ENCODE assay signal across 8 cellular contexts in the genomic region with DNA sequence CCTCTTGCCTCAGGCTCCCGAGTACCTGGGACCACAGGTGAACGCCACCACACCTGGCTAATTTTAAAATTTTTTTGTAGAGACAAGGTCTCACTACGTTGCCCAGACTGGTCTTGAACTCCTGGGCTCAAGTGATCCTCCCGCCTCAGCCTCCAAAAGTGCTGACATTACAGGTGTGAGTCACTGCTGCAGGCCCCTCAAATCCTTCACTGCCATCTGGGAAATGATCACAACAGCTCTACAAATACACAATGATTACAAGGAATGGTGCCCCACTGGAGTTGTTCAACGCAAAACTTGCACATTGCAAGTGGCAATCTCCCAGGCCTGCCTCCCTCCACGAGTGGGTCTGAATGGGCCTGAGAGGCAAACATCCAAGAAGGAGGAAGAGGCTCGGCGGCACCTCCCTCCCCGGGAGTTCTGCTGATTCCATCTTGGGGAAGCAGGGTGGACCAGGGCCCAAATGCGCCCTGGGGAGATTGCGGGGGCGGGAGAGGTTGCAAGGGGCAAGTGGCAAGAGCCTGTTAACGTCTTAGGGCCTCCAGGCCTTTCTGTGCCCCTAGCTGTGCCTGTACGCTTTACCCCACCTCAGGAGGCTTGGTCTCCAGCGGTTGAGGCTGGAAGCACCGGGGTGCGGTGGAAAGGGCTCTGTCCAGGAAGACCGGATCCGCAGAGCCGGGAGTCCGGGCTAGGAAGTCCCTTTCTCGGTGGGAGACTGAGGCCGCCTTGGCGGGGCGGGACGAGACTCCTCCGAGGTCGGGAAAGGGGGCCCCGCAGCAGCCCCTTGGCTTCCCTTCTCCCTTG.
DNase-seq lines count a peak whose midpoint lies in the region; ATAC-seq and TF ChIP-seq lines count a peak whose summit lies in the region.

No MANE protein-coding gene starts in this region.

- H3K27me3 ChIP-seq in adipocyte (replicated peaks; ENCODE audit: control insufficient read depth, insufficient read depth, low read length) = no peaks in the 10 kb centered on the region

- H3K9ac ChIP-seq in adipocyte (ENCODE audit: low read length) = peak overlapping the region; percentile 98

- DNase-seq in T-helper 1 cell = no peak
- peak; percentile 52 for DNase-seq in adipocyte (ENCODE audit: low read depth)
- DNase-seq in GM20000 (ENCODE audit: low spot score) = no peak
- DNase-seq in NCI-H1694 (lab: John Stamatoyannopoulos, UW) = no peak

- ATAC-seq in stimulated activated memory B cell treated with anti-CD40 and anti-IgM and Interleukin-4, amounts not matched to agents 10 μg/mL and 1 μg/mL and 100 μg/mL, for 72 hours = no peak
- no peak for ATAC-seq in HG03457 (IDR thresholded peaks at IDR 0.05; ENCODE audit: unreplicated experiment)

- H3K4me1 Mint-ChIP-seq in T-helper 1 cell treated with Interleukin-12 subunit alpha and Interleukin-12 subunit beta and Interleukin-4 antibody, amounts not matched to agents 30 μg/mL and 1 μg/mL, for 36 hours (ENCODE audit: low read depth) = peaks cover 29% of the 10 kb centered on the region
- peaks cover 26% of the 10 kb centered on the region for H3K4me1 Mint-ChIP-seq in stimulated activated memory B cell treated with anti-CD40 and anti-IgM and Interleukin-4, amounts not matched to agents 10 μg/mL and 1 μg/mL and 100 μg/mL, for 72 hours

- peaks cover 10% of the 10 kb centered on the region for H3K36me3 Mint-ChIP-seq in T-helper 1 cell treated with Interleukin-12 subunit alpha and Interleukin-12 subunit beta and Interleukin-4 antibody, amounts not matched to agents 30 μg/mL and 1 μg/mL, for 36 hours (ENCODE audit: low read depth)
- H3K36me3 Mint-ChIP-seq in stimulated activated memory B cell treated with anti-CD40 and anti-IgM and Interleukin-4, amounts not matched to agents 10 μg/mL and 1 μg/mL and 100 μg/mL, for 72 hours = no peaks in the 10 kb centered on the region

- TF ChIP-seq CTCF in GM20000 (IDR thresholded peaks at IDR 0.05; ENCODE audit: extremely low read depth, missing control alignments) = no peak

- H3K9me3 ChIP-seq in adipocyte (ENCODE audit: control insufficient read depth, low read length) (no peaks in the 10 kb centered on the region), iPS-18c (ENCODE audit: control insufficient read depth, insufficient read depth, low read length) (no peaks in the 10 kb centered on the region)

- peaks cover 7% of the 10 kb centered on the region for H3K27me3 Mint-ChIP-seq in T-helper 1 cell treated with Interleukin-12 subunit alpha and Interleukin-12 subunit beta and Interleukin-4 antibody, amounts not matched to agents 30 μg/mL and 1 μg/mL, for 36 hours (ENCODE audit: low read depth)
- H3K27me3 Mint-ChIP-seq in stimulated activated memory B cell treated with anti-CD40 and anti-IgM and Interleukin-4, amounts not matched to agents 10 μg/mL and 1 μg/mL and 100 μg/mL, for 72 hours = no peaks in the 10 kb centered on the region

- H3K36me3 ChIP-seq in adipocyte (ENCODE audit: control insufficient read depth, insufficient read depth, low read length, severe bottlenecking) = peaks cover 7% of the 10 kb centered on the region

- no peak overlapping the region for H3K27ac Mint-ChIP-seq in T-helper 1 cell treated with Interleukin-12 subunit alpha and Interleukin-12 subunit beta and Interleukin-4 antibody, amounts not matched to agents 30 μg/mL and 1 μg/mL, for 36 hours
- H3K27ac Mint-ChIP-seq in stimulated activated memory B cell treated with anti-CD40 and anti-IgM and Interleukin-4, amounts not matched to agents 10 μg/mL and 1 μg/mL and 100 μg/mL, for 72 hours = no peak overlapping the region

- no peaks in the 10 kb centered on the region for H3K9me3 Mint-ChIP-seq in T-helper 1 cell treated with Interleukin-12 subunit alpha and Interleukin-12 subunit beta and Interleukin-4 antibody, amounts not matched to agents 30 μg/mL and 1 μg/mL, for 36 hours
- H3K9me3 Mint-ChIP-seq in stimulated activated memory B cell treated with anti-CD40 and anti-IgM and Interleukin-4, amounts not matched to agents 10 μg/mL and 1 μg/mL and 100 μg/mL, for 72 hours = no peaks in the 10 kb centered on the region

- H3K4me1 ChIP-seq in adipocyte (ENCODE audit: control insufficient read depth, insufficient read depth, low read length) = peaks cover 21% of the 10 kb centered on the region

- peak overlapping the region; percentile 84 for H3K4me3 ChIP-seq in adipocyte (ENCODE audit: low read length)
- peak overlapping the region; percentile 59 for H3K4me3 ChIP-seq in iPS-18c (ENCODE audit: insufficient read depth, low read depth, low read length)

- H3K4me3 Mint-ChIP-seq in T-helper 1 cell treated with Interleukin-12 subunit alpha and Interleukin-12 subunit beta and Interleukin-4 antibody, amounts not matched to agents 30 μg/mL and 1 μg/mL, for 36 hours = peak overlapping the region; percentile 44
- peak overlapping the region; percentile 51 for H3K4me3 Mint-ChIP-seq in stimulated activated memory B cell treated with anti-CD40 and anti-IgM and Interleukin-4, amounts not matched to agents 10 μg/mL and 1 μg/mL and 100 μg/mL, for 72 hours
